ENCODE assay signal across 10 cellular contexts in the genomic region with DNA sequence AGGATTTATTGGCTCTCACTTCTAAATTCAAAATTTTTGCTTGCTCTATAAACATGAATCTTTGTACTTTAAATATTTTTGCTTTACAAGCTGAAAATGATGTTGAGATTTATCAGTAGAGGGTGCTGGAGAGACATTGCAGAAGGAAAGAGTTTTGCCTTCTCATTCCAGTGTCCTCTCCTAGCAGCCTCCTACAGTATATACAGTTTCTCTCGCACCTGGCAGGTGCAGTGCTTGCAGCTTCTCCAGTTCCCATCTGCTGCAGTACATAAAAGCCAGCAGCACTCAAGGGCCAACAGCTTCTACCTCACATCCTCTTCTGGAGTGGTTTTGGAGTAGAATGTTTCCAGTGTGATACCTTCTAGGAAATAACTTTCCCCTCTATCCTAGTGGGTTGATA.
DNase-seq lines count a peak whose midpoint lies in the region; ATAC-seq and TF ChIP-seq lines count a peak whose summit lies in the region.
"Had no signal": no experiment of that assay in that cellular context is flagged by ENCODE, and none has a peak within 500 bp of the region (broad histone marks: within the 10 kb centered on the region; RNA-seq: fewer than 3 reads in every experiment).

No MANE protein-coding gene starts in this region.

- DNase-seq in PC-9 (no peak), iPS DF 19.7 (ENCODE audit: low read depth, low spot score) (peak; percentile 3), natural killer cell (no peak), GM19238 (ENCODE audit: insufficient read length, low spot score) (no peak), NK-92 (lab: John Stamatoyannopoulos, UW; ENCODE audit: unreplicated experiment) (no peak)
- no peak for DNase-seq in activated T-helper 2 cell treated with anti-CD3 and anti-CD28 coated beads, Interferon-gamma antibody, Interleukin-2, Interleukin-4, amounts not matched to agents 10 μg/mL and 5 μg/mL and 100 μg/mL, durations not matched to agents 14 hours and 24 hours and 36 hours (ENCODE audit: low spot score)
- DNase-seq: CD8-positive, alpha-beta memory T cell had no signal

- no peaks in the 10 kb centered on the region for H3K9me2 ChIP-seq in PC-9 (ENCODE audit: insufficient read depth)

- H3K4me1 Mint-ChIP-seq in natural killer cell = no peaks in the 10 kb centered on the region
- H3K4me1 Mint-ChIP-seq in activated T-helper 2 cell treated with anti-CD3 and anti-CD28 coated beads, Interferon-gamma antibody, Interleukin-2, Interleukin-4, amounts not matched to agents 10 μg/mL and 5 μg/mL and 100 μg/mL, durations not matched to agents 14 hours and 24 hours and 36 hours (ENCODE audit: low read depth) = no peaks in the 10 kb centered on the region
- H3K4me1 Mint-ChIP-seq: CD8-positive, alpha-beta memory T cell had no signal

- no peaks in the 10 kb centered on the region for H4K20me1 ChIP-seq in PC-9 (ENCODE audit: insufficient read depth)

- no peak overlapping the region for H3K27ac Mint-ChIP-seq in natural killer cell
- no peak overlapping the region for H3K27ac Mint-ChIP-seq in activated T-helper 2 cell treated with anti-CD3 and anti-CD28 coated beads, Interferon-gamma antibody, Interleukin-2, Interleukin-4, amounts not matched to agents 10 μg/mL and 5 μg/mL and 100 μg/mL, durations not matched to agents 14 hours and 24 hours and 36 hours
- H3K27ac Mint-ChIP-seq: CD8-positive, alpha-beta memory T cell; dendritic cell treated with granulocyte-macrophage colony-stimulating factor and Interleukin-4, amounts not matched to agents 40 ng/mL and 50 ng/mL, for 4 days had no signal

- no peak overlapping the region for H2AFZ ChIP-seq in PC-9

- H3K9me3 ChIP-seq in PC-9 (ENCODE audit: insufficient read depth, low read depth) = no peaks in the 10 kb centered on the region

- intact Hi-C loops in PC-9 (cut with micrococcal nuclease; ENCODE audit: unreplicated experiment) (loop anchor here (1.0 to 10.0 kb wide), 4 partner anchors 381 to 599 kb away; partner anchors contain the start of gene ATXN7L3B), natural killer cell (cut with micrococcal nuclease) (no loop called here)
- intact Hi-C loops in activated T-helper 2 cell treated with anti-CD3 and anti-CD28 coated beads, Interferon-gamma antibody, Interleukin-2, Interleukin-4, amounts not matched to agents 10 μg/mL and 5 μg/mL and 100 μg/mL, durations not matched to agents 14 hours and 24 hours and 36 hours (cut with micrococcal nuclease) = no loop called here

- H3K9me3 Mint-ChIP-seq in natural killer cell = peaks cover 7 to 9% of the 10 kb centered on the region in 2 donors
- no peaks in the 10 kb centered on the region for H3K9me3 Mint-ChIP-seq in activated T-helper 2 cell treated with anti-CD3 and anti-CD28 coated beads, Interferon-gamma antibody, Interleukin-2, Interleukin-4, amounts not matched to agents 10 μg/mL and 5 μg/mL and 100 μg/mL, durations not matched to agents 14 hours and 24 hours and 36 hours
- H3K9me3 Mint-ChIP-seq: dendritic cell treated with granulocyte-macrophage colony-stimulating factor and Interleukin-4, amounts not matched to agents 40 ng/mL and 50 ng/mL, for 4 days had no signal

- no peaks in the 10 kb centered on the region for H3F3A ChIP-seq in PC-9 (ENCODE audit: insufficient read depth, low read depth)

- no peaks in the 10 kb centered on the region for H3K36me3 ChIP-seq in PC-9 (ENCODE audit: low read depth)

- no TSS peak for BruUV-seq in PC-9 (replicated peaks; lab: Mats Ljungman, UMichigan)

- H3K27ac ChIP-seq in C4-2B (no peak overlapping the region), PC-9 (no peak overlapping the region)

- no peak overlapping the region for H3K4me3 ChIP-seq in PC-9

- H3K27me3 Mint-ChIP-seq in natural killer cell (ENCODE audit: low read depth in 2 of 2) = no peaks in the 10 kb centered on the region
- no peaks in the 10 kb centered on the region for H3K27me3 Mint-ChIP-seq in activated T-helper 2 cell treated with anti-CD3 and anti-CD28 coated beads, Interferon-gamma antibody, Interleukin-2, Interleukin-4, amounts not matched to agents 10 μg/mL and 5 μg/mL and 100 μg/mL, durations not matched to agents 14 hours and 24 hours and 36 hours (ENCODE audit: low read depth)
- H3K27me3 Mint-ChIP-seq: CD8-positive, alpha-beta memory T cell; dendritic cell treated with granulocyte-macrophage colony-stimulating factor and Interleukin-4, amounts not matched to agents 40 ng/mL and 50 ng/mL, for 4 days had no signal

- no peak overlapping the region for H3K4me3 Mint-ChIP-seq in natural killer cell
- H3K4me3 Mint-ChIP-seq in activated T-helper 2 cell treated with anti-CD3 and anti-CD28 coated beads, Interferon-gamma antibody, Interleukin-2, Interleukin-4, amounts not matched to agents 10 μg/mL and 5 μg/mL and 100 μg/mL, durations not matched to agents 14 hours and 24 hours and 36 hours (ENCODE audit: low read depth) = no peak overlapping the region
- H3K4me3 Mint-ChIP-seq: CD8-positive, alpha-beta memory T cell; dendritic cell treated with granulocyte-macrophage colony-stimulating factor and Interleukin-4, amounts not matched to agents 40 ng/mL and 50 ng/mL, for 4 days had no signal

- H3K27me3 ChIP-seq in PC-9 (ENCODE audit: insufficient read depth, low read depth) = no peaks in the 10 kb centered on the region

- H3K36me3 Mint-ChIP-seq in natural killer cell = peaks cover 9% of the 10 kb centered on the region
- no peaks in the 10 kb centered on the region for H3K36me3 Mint-ChIP-seq in activated T-helper 2 cell treated with anti-CD3 and anti-CD28 coated beads, Interferon-gamma antibody, Interleukin-2, Interleukin-4, amounts not matched to agents 10 μg/mL and 5 μg/mL and 100 μg/mL, durations not matched to agents 14 hours and 24 hours and 36 hours (ENCODE audit: low read depth)
- H3K36me3 Mint-ChIP-seq: CD8-positive, alpha-beta memory T cell had no signal

- no peaks in the 10 kb centered on the region for H3K4me1 ChIP-seq in PC-9 (replicated peaks; ENCODE audit: insufficient read depth)

- TF ChIP-seq CTCF in C4-2B (conservative IDR thresholded peaks at IDR 0.05) (peak; percentile 79), LNCAP (IDR thresholded peaks at IDR 0.05) (peak; percentile 65), PC-9 (conservative IDR thresholded peaks at IDR 0.05) (peak; percentile 65), natural killer cell (IDR thresholded peaks at IDR 0.05) (no peak)

- ATAC-seq in natural killer cell = no peak

- CTCF ChIA-PET in PC-9 (lab: Charles Lee) = no interaction called here

- H3K4me2 ChIP-seq in PC-9 = no peak overlapping the region

- H3K79me2 ChIP-seq in PC-9 (ENCODE audit: low read depth) = no peaks in the 10 kb centered on the region

- POLR2A ChIA-PET in PC-9 (lab: Charles Lee; ENCODE audit: unreplicated experiment) = no interaction called here
